8 cellular contexts compared by ENCODE assay signal in genomic region chr2:43224571-43225092, GRCh38. TPM values are rescaled to one million over a fixed set of nuclear protein-coding genes. Genes with fewer than 3 reads are reported as not detected.
DNase-seq lines count a peak whose midpoint lies in the region; ATAC-seq, FAIRE-seq and TF ChIP-seq lines count a peak whose summit lies in the region.

No MANE protein-coding gene starts in this region.

- H3K9me3 ChIP-seq in Loucy (ENCODE audit: insufficient read depth, low read depth, low read length), result no peaks in the 10 kb centered on the region
- H3K9me3 ChIP-seq in left ventricle myocardium inferior (replicated peaks), result no peaks in the 10 kb centered on the region
- H3K9me3 ChIP-seq in small intestine (ENCODE audit: control insufficient read depth, low read depth), result no peaks in the 10 kb centered on the region
- no peaks in the 10 kb centered on the region for H3K9me3 ChIP-seq in WERI-Rb-1 (ENCODE audit: severe bottlenecking)

- peaks cover 38% of the 10 kb centered on the region for H4K20me1 ChIP-seq in Loucy (ENCODE audit: insufficient read depth, low read length, poor library complexity, severe bottlenecking)

- H3K9me2 ChIP-seq in Loucy (replicated peaks; ENCODE audit: low read depth, low read length), result no peaks in the 10 kb centered on the region

- WGBS in small intestine, 3 donors, result 0 to 1% (median 0%) methylated on average over 45 to 74 of the region's 74 CpGs

- H3K4me3 ChIP-seq in ACC112 (ENCODE audit: low read depth, low read length) (peak overlapping the region; percentile 83), Loucy (ENCODE audit: low read length, poor library complexity, severe bottlenecking) (peak overlapping the region; percentile 97), left ventricle myocardium inferior (peak overlapping the region; percentile 94), small intestine (ENCODE audit: low read depth in 1 of 2, low read length in 2 of 2) (peak overlapping the region; percentile 87 to 92), WERI-Rb-1 (ENCODE audit: low read depth, low read length) (no peak overlapping the region)

- intact Hi-C loops in left ventricle myocardium inferior (cut with micrococcal nuclease), result loop anchor here (5.0 to 10.0 kb wide), 3 partner anchors 90 to 280 kb away; no protein-coding TSS in a partner anchor

- H3K36me3 ChIP-seq in ACC112 (ENCODE audit: insufficient read depth, low read length) (peaks cover 26% of the 10 kb centered on the region), Loucy (ENCODE audit: insufficient read depth, low read length) (peaks cover 27% of the 10 kb centered on the region), left ventricle myocardium inferior (peaks cover 36% of the 10 kb centered on the region), small intestine (ENCODE audit: control insufficient read depth in 2 of 2, insufficient read depth in 2 of 2, low read length in 2 of 2) (peaks cover 17 to 18% of the 10 kb centered on the region in 2 donors), WERI-Rb-1 (peaks cover 34% of the 10 kb centered on the region)

- DNase-seq in activated naive CD4-positive, alpha-beta T cell treated with Interleukin-2 at 50 U/mL for 16 hours, result peak; percentile 48
- DNase-seq in left ventricle myocardium inferior, result peak; percentile 35
- no peak for DNase-seq in small intestine
- no peak for DNase-seq in WERI-Rb-1

- TF ChIP-seq CTCF in Loucy (conservative IDR thresholded peaks at IDR 0.05; ENCODE audit: low read length) (no peak), left ventricle myocardium inferior (IDR thresholded peaks at IDR 0.05; ENCODE audit: borderline replicate concordance) (no peak), WERI-Rb-1 (IDR thresholded peaks at IDR 0.05; ENCODE audit: low read depth, low read length) (no peak)

- peaks cover 36% of the 10 kb centered on the region for H3K4me1 ChIP-seq in ACC112 (ENCODE audit: control insufficient read depth, insufficient read depth, low read length, unreplicated experiment)
- peaks cover 53% of the 10 kb centered on the region for H3K4me1 ChIP-seq in Loucy (ENCODE audit: insufficient read depth, low read length, poor library complexity, severe bottlenecking)
- H3K4me1 ChIP-seq in left ventricle myocardium inferior, result peaks cover 91% of the 10 kb centered on the region
- H3K4me1 ChIP-seq in small intestine (ENCODE audit: control insufficient read depth in 2 of 2, insufficient read depth in 1 of 2, low read depth in 1 of 2, low read length in 1 of 2), result peaks cover 3 to 5% of the 10 kb centered on the region in 2 donors

- H3F3A ChIP-seq in Loucy (ENCODE audit: low read depth), result peaks cover 28% of the 10 kb centered on the region

- H3K79me2 ChIP-seq in ACC112 (ENCODE audit: control insufficient read depth, insufficient read depth, low read length, unreplicated experiment) (peaks cover 60% of the 10 kb centered on the region), Loucy (ENCODE audit: insufficient read depth, low read length) (peaks cover 82% of the 10 kb centered on the region)

- H2AFZ ChIP-seq in ACC112 (ENCODE audit: low read length, unreplicated experiment) (no peak overlapping the region), Loucy (ENCODE audit: low read length) (no peak overlapping the region)

- H3K27me3 ChIP-seq in ACC112 (ENCODE audit: insufficient read depth, low read length) (no peaks in the 10 kb centered on the region), Loucy (ENCODE audit: insufficient read depth, low read length, poor library complexity, severe bottlenecking) (no peaks in the 10 kb centered on the region), left ventricle myocardium inferior (ENCODE audit: low read depth) (no peaks in the 10 kb centered on the region), small intestine (ENCODE audit: control insufficient read depth in 2 of 2, insufficient read depth in 2 of 2, low read length in 2 of 2) (no peaks in the 10 kb centered on the region), WERI-Rb-1 (ENCODE audit: insufficient read depth, low read depth, severe bottlenecking) (no peaks in the 10 kb centered on the region)

- ATAC-seq in GM21381 (IDR thresholded peaks at IDR 0.05; ENCODE audit: unreplicated experiment) (no peak), GM19395 (IDR thresholded peaks at IDR 0.05; ENCODE audit: unreplicated experiment) (no peak)

- H3K27ac ChIP-seq in ACC112 (ENCODE audit: low read depth, low read length) (peak overlapping the region; percentile 89), left ventricle myocardium inferior (replicated peaks) (peak overlapping the region; percentile 99), small intestine (ENCODE audit: low read depth in 1 of 2, low read length in 1 of 2) (peak overlapping the region; percentile 98 to 100), WERI-Rb-1 (no peak overlapping the region)

- peak overlapping the region; percentile 100 for H3K9ac ChIP-seq in Loucy (ENCODE audit: low read depth, low read length, poor library complexity, severe bottlenecking)

- peak overlapping the region; percentile 97 for H3K4me2 ChIP-seq in Loucy (ENCODE audit: low read depth, low read length, poor library complexity, severe bottlenecking)

- FAIRE-seq in small intestine (lab: Jason Lieb, UNC), result no peak

RNA-seq across cellular contexts. Expression of gene ZFP36L2, which starts 1.8 kb away (rescaled TPM):
- 48.5 TPM for total RNA-seq in left ventricle myocardium inferior
- 10 to 100 TPM; 62.1 to 98.9 (median 98.8) TPM for polyA plus RNA-seq in small intestine

Comparison
In these comparisons a context has a peak if more than half of its experiments do, and no peak if none do; other contexts are left out.
1. DNase-seq: peak in activated naive CD4-positive, alpha-beta T cell treated with Interleukin-2 at 50 U/mL for 16 hours (single experiment) and left ventricle myocardium inferior (single experiment); none in small intestine (single experiment) and WERI-Rb-1 (single experiment).